ENCODE assay signal across 18 cellular contexts in the genomic region with DNA sequence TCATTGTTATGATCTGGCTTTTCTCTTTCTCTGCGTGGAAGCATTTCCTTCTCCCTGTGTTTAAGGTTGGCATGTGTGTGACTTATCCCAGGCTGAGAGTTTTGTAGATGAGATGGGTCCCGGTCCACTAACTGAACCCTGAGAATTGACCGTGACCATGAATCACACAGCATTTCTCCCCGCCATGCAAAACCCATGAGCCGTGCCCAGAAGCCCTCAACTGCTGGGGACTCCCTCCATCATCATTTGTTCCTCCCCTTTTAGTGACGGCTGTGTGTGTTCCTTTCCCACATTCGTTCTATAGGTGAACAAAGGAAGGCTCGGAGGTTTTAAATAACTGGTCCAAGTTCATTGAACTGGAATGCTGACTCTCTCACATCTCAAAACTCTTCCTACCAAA. TPM values are rescaled to one million over a fixed set of nuclear protein-coding genes. Genes with fewer than 3 reads are reported as not detected.
A peak's percentile ranks its signal among the peaks of the same experiment; 100 is the strongest.
DNase-seq lines count a peak whose midpoint lies in the region; ATAC-seq and TF ChIP-seq lines count a peak whose summit lies in the region.
"Had no signal": no experiment of that assay in that cellular context is flagged by ENCODE, and none has a peak within 500 bp of the region (broad histone marks: within the 10 kb centered on the region; RNA-seq: fewer than 3 reads in every experiment).

No MANE protein-coding gene starts in this region.

- H3K27me3 ChIP-seq in mammary epithelial cell (ENCODE audit: insufficient read depth, low read length) (no peaks in the 10 kb centered on the region), layer of hippocampus (ENCODE audit: control insufficient read depth, insufficient read depth, low read length) (no peaks in the 10 kb centered on the region), skeletal muscle satellite cell (ENCODE audit: control insufficient read depth, insufficient read depth, low read length) (no peaks in the 10 kb centered on the region)
- H3K27me3 ChIP-seq: brain microvascular endothelial cell had no signal

- BruUV-seq in MCF 10A (replicated peaks; lab: Mats Ljungman, UMichigan): no TSS peak
- no TSS peak for BruUV-seq in mammary epithelial cell (replicated peaks; lab: Mats Ljungman, UMichigan)

- peaks cover 25% of the 10 kb centered on the region for H3K4me1 Mint-ChIP-seq in MCF 10A (ENCODE audit: insufficient read depth, unreplicated experiment)
- H3K4me1 Mint-ChIP-seq: CD8-positive, alpha-beta memory T cell; endodermal cell had no signal

- H3K9ac ChIP-seq in mammary epithelial cell (ENCODE audit: insufficient read depth, low read length) (no peak overlapping the region), skeletal muscle satellite cell (ENCODE audit: low read depth, low read length) (no peak overlapping the region)

- H4K20me1 ChIP-seq in mammary epithelial cell (ENCODE audit: insufficient read depth, low read length): no peaks in the 10 kb centered on the region

- POLR2A ChIA-PET in MCF 10A (lab: Yijun Ruan, JAX): no interaction called here

- no peaks in the 10 kb centered on the region for H3K9me3 Mint-ChIP-seq in MCF 10A (ENCODE audit: unreplicated experiment)
- H3K9me3 Mint-ChIP-seq: activated T-helper 2 cell treated with anti-CD3 and anti-CD28 coated beads, Interferon-gamma antibody, Interleukin-2, Interleukin-4, amounts not matched to agents 10 μg/mL and 5 μg/mL and 100 μg/mL, durations not matched to agents 14 hours and 24 hours and 36 hours; CD8-positive, alpha-beta memory T cell had no signal

- no peak overlapping the region for H3K4me2 ChIP-seq in mammary epithelial cell (ENCODE audit: insufficient read depth, low read depth, low read length)
- peak overlapping the region; percentile 29 for H3K4me2 ChIP-seq in skeletal muscle satellite cell (ENCODE audit: low read length)

- no peaks in the 10 kb centered on the region for H3K79me2 ChIP-seq in mammary epithelial cell (ENCODE audit: insufficient read depth, low read length)

- peak overlapping the region; percentile 36 for H3K27ac Mint-ChIP-seq in MCF 10A (ENCODE audit: low read depth, unreplicated experiment)
- H3K27ac Mint-ChIP-seq: activated T-helper 2 cell treated with anti-CD3 and anti-CD28 coated beads, Interferon-gamma antibody, Interleukin-2, Interleukin-4, amounts not matched to agents 10 μg/mL and 5 μg/mL and 100 μg/mL, durations not matched to agents 14 hours and 24 hours and 36 hours; CD8-positive, alpha-beta memory T cell; endodermal cell had no signal

- H3K9me3 ChIP-seq in mammary epithelial cell (replicated peaks; ENCODE audit: insufficient read depth, low read length) (no peaks in the 10 kb centered on the region), skeletal muscle satellite cell (replicated peaks; ENCODE audit: low read length) (no peaks in the 10 kb centered on the region)

- no peak for DNase-seq in MCF 10A (ENCODE audit: unreplicated experiment)
- DNase-seq in mammary epithelial cell: no peak
- no peak for DNase-seq in medulla oblongata (ENCODE audit: extremely low spot score)
- no peak for DNase-seq in NCI-H1694 treated with DMSO at 0.1 percent for 48 hours (lab: John Stamatoyannopoulos, UW)
- DNase-seq: activated CD4-positive, alpha-beta T cell treated with anti-CD3 and anti-CD28 coated beads, Interleukin-2, amount 50 U/mL, for 4 hours; brain microvascular endothelial cell; CD8-positive, alpha-beta memory T cell; endodermal cell; left colon; NCI-H2171; SHP77 had no signal

- TF ChIP-seq CTCF in MCF 10A (IDR thresholded peaks at IDR 0.05; ENCODE audit: unreplicated experiment) (no peak), mammary epithelial cell (conservative IDR thresholded peaks at IDR 0.05 in 1 of 2, IDR thresholded peaks at IDR 0.05 in 1 of 2; ENCODE audit: extremely low read depth in 1 of 2, insufficient read depth in 1 of 2, low read depth in 1 of 2, low read length in 2 of 2) (no peak)

- in situ Hi-C loops in mammary epithelial cell (cut with MboI; ENCODE audit: low sequenced_read_pairs in 2 of 2): no loop called here

- H3K36me3 ChIP-seq in mammary epithelial cell (ENCODE audit: insufficient read depth, low read length) (no peaks in the 10 kb centered on the region), skeletal muscle satellite cell (ENCODE audit: insufficient read depth, low read length) (peaks cover 9% of the 10 kb centered on the region)

- intact Hi-C loops in MCF 10A (cut with micrococcal nuclease) (no loop called here), mammary epithelial cell (cut with micrococcal nuclease) (no loop called here)

- no peak overlapping the region for H3K4me3 ChIP-seq in mammary epithelial cell (replicated peaks in 1 of 3; ENCODE audit: insufficient read depth in 1 of 3, low read depth in 2 of 3, low read length in 3 of 3)
- H3K4me3 ChIP-seq in skeletal muscle satellite cell (ENCODE audit: low read length): no peak overlapping the region

- no peak overlapping the region for H3K27ac ChIP-seq in mammary epithelial cell (ENCODE audit: insufficient read depth, low read depth, low read length)
- H3K27ac ChIP-seq in layer of hippocampus (ENCODE audit: low read depth, low read length): peak overlapping the region; percentile 40
- H3K27ac ChIP-seq: 22Rv1, brain microvascular endothelial cell had no signal

- ATAC-seq in GM18511 (IDR thresholded peaks at IDR 0.05; ENCODE audit: unreplicated experiment) (no peak), HG02571 (IDR thresholded peaks at IDR 0.05; ENCODE audit: unreplicated experiment) (no peak)
- ATAC-seq: left colon had no signal

- H3K36me3 Mint-ChIP-seq in MCF 10A (ENCODE audit: insufficient read depth, unreplicated experiment): no peaks in the 10 kb centered on the region
- H3K36me3 Mint-ChIP-seq: CD8-positive, alpha-beta memory T cell had no signal

- CTCF ChIA-PET in MCF 10A (lab: Yijun Ruan, JAX): no interaction called here
- CTCF ChIA-PET in mammary epithelial cell (lab: Charles Lee; ENCODE audit: low non-redundant PET): no interaction called here

- WGBS in mammary epithelial cell (ENCODE audit: low coverage, missing lambda C conversion rate): 100% methylated on average over 8 of the region's 8 CpGs

- H3K4me1 ChIP-seq in mammary epithelial cell (ENCODE audit: insufficient read depth, low read length) (no peaks in the 10 kb centered on the region), skeletal muscle satellite cell (ENCODE audit: control insufficient read depth, insufficient read depth, low read length) (peaks cover 18% of the 10 kb centered on the region)

- H3K4me3 Mint-ChIP-seq in MCF 10A (ENCODE audit: unreplicated experiment): no peak overlapping the region
- H3K4me3 Mint-ChIP-seq: CD8-positive, alpha-beta memory T cell; endodermal cell had no signal

- dilution Hi-C loops in mammary epithelial cell (cut with HindIII; ENCODE audit: low sequenced_read_pairs): no loop called here

- H3K27me3 Mint-ChIP-seq in MCF 10A (ENCODE audit: insufficient read depth, unreplicated experiment): no peaks in the 10 kb centered on the region

- no peak overlapping the region for H2AFZ ChIP-seq in mammary epithelial cell (ENCODE audit: low read depth, low read length)

RNA-seq across cellular contexts. Expression of a gene that starts 30.1 kb away (rescaled TPM):
- total RNA-seq in MCF 10A (2022) (not detected in 2 replicates), mammary epithelial cell (not detected)
- 0.09 TPM for polyA plus RNA-seq in mammary epithelial cell
- 0.67 TPM for polyA minus RNA-seq in mammary epithelial cell
- 1.0 TPM in 1 of 2 replicates, not detected in the other for total RNA-seq in skeletal muscle satellite cell (2012; rRNA removed)
- total RNA-seq: CD8-positive, alpha-beta memory T cell; endodermal cell; glomerular endothelial cell; left colon had no signal
- polyA plus RNA-seq: CD8-positive, alpha-beta memory T cell had no signal

RNA-seq across cellular contexts. Expression of a gene that starts 58.1 kb away (rescaled TPM):
- total RNA-seq in MCF 10A (2022) (247 and 286 TPM in 2 replicates), mammary epithelial cell (100 to 1,000 TPM; 199 to 223 TPM)
- polyA plus RNA-seq in mammary epithelial cell: 225 TPM
- polyA minus RNA-seq in mammary epithelial cell: 311 TPM
- total RNA-seq in skeletal muscle satellite cell (2012; rRNA removed): 248 and 273 TPM in 2 replicates
